Comparison of ENCODE assay signal across 15 cellular contexts in the genomic region with DNA sequence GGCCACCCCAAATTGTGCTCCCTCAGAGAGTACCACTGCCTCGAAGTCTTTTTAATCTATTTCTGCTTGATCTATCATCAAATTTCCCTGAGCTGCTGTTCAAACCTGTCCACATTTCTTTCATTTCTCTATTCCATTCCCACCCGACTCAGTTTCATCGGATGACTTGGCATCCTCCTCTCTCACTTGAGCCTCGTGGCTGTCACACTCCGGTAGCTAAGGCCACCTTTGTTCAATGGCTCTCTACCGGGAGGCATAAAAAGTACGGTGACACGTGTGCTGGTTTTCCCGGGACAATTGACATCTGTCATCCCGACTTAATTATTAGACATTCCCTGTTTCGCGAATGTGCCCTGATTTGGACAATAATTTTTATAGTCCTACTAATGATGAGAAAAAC. TPM values are rescaled to one million over a fixed set of nuclear protein-coding genes. Genes with fewer than 3 reads are reported as not detected.
A peak's percentile ranks its signal among the peaks of the same experiment; 100 is the strongest.
DNase-seq lines count a peak whose midpoint lies in the region; ATAC-seq and TF ChIP-seq lines count a peak whose summit lies in the region.
"Had no signal": no experiment of that assay in that cellular context is flagged by ENCODE, and none has a peak within 500 bp of the region (broad histone marks: within the 10 kb centered on the region; RNA-seq: fewer than 3 reads in every experiment).

No MANE protein-coding gene starts in this region.

- intact Hi-C loops in esophagus muscularis mucosa (cut with DNase I) = loop anchor here (5.0 kb wide), 2 partner anchors 474 to 524 kb away; partner anchors contain the start of gene SCAF4
- intact Hi-C loops in vagina (cut with DNase I) = loop anchor here (5.0 kb wide), 1 partner anchor 384 kb away; the partner anchor contains the start of gene HUNK

- no peaks in the 10 kb centered on the region for H3K36me3 ChIP-seq in SK-N-SH (replicated peaks in 1 of 2; ENCODE audit: control insufficient read depth in 1 of 2, insufficient read depth in 2 of 2, low read length in 1 of 2)
- H3K36me3 ChIP-seq in esophagus muscularis mucosa = no peaks in the 10 kb centered on the region
- H3K36me3 ChIP-seq in neuron (ENCODE audit: insufficient read depth, low read length) = no peaks in the 10 kb centered on the region
- H3K36me3 ChIP-seq in vagina = no peaks in the 10 kb centered on the region
- H3K36me3 ChIP-seq: gastrocnemius medialis had no signal

- peaks cover 14 to 32% of the 10 kb centered on the region in 2 experiments for H3K4me1 ChIP-seq in SK-N-SH (ENCODE audit: control insufficient read depth in 1 of 2, insufficient read depth in 2 of 2, low read depth in 1 of 2, low read length in 1 of 2)
- H3K4me1 ChIP-seq in esophagus muscularis mucosa = peaks cover 25 to 50% (median 48%) of the 10 kb centered on the region in 4 donors
- peaks cover 21% of the 10 kb centered on the region for H3K4me1 ChIP-seq in neuron (ENCODE audit: insufficient read depth, low read length)
- peaks cover 20% of the 10 kb centered on the region for H3K4me1 ChIP-seq in vagina

- CTCF ChIA-PET in SK-N-SH (lab: Yijun Ruan, JAX) = interaction anchor here (0.9 to 4.9 kb wide), 9 partner anchors 114 to 475 kb away, joined by 3 to 92 read pairs (median 8); partner anchors contain the start of gene HUNK

- H3K4me3 ChIP-seq in SK-N-SH (ENCODE audit: low read depth in 2 of 2, low read length in 1 of 2) (no peak overlapping the region), esophagus muscularis mucosa (no peak overlapping the region), neuron (ENCODE audit: low read length) (no peak overlapping the region), vagina (no peak overlapping the region)
- H3K4me3 ChIP-seq: gastrocnemius medialis, skin epidermis had no signal

- H3K9ac ChIP-seq in SK-N-SH = peak overlapping the region; percentile 55; the same call in 1 of the 2 replicates

- ATAC-seq in SK-N-SH treated with all-trans-retinoic acid at 6 μM for 48 hours (no peak), GM19328 (IDR thresholded peaks at IDR 0.05; ENCODE audit: unreplicated experiment) (no peak)
- ATAC-seq: CD8-positive, alpha-beta T cell had no signal

- H2AFZ ChIP-seq in SK-N-SH (ENCODE audit: low read depth) = peak overlapping the region; percentile 37; the same call in 1 of the 2 replicates
- peak overlapping the region; percentile 33 for H2AFZ ChIP-seq in neuron (ENCODE audit: low read depth, low read length)

- H3K4me2 ChIP-seq in SK-N-SH = peak overlapping the region; percentile 49; the same call in 1 of the 2 replicates

- TF ChIP-seq EP300 in SK-N-SH (IDR thresholded peaks at IDR 0.05; ENCODE audit: borderline replicate concordance in 1 of 2, low read depth in 1 of 2, low read length in 1 of 2) (no peak), esophagus muscularis mucosa (IDR thresholded peaks at IDR 0.05) (no peak)

- no peaks in the 10 kb centered on the region for H3K79me2 ChIP-seq in SK-N-SH (ENCODE audit: insufficient read depth)

- DNase-seq in SK-N-SH = no peak
- no peak for DNase-seq in esophagus muscularis mucosa (ENCODE audit: extremely low spot score)
- DNase-seq in vagina (ENCODE audit: extremely low spot score in 2 of 2) = no peak
- no peak for DNase-seq in UCSD-AML1 (lab: John Stamatoyannopoulos, UW; ENCODE audit: unreplicated experiment)
- no peak for DNase-seq in activated CD4-positive, CD25-positive, alpha-beta regulatory T cell (lab: John Stamatoyannopoulos, UW)
- DNase-seq: activated B cell treated with CpG ODN at 0.5 μM for 24 hours; CD8-positive, alpha-beta T cell had no signal

- H4K20me1 ChIP-seq in SK-N-SH (ENCODE audit: insufficient read depth) = no peaks in the 10 kb centered on the region

- no peaks in the 10 kb centered on the region for H3K9me2 ChIP-seq in SK-N-SH

- H3K9me3 ChIP-seq in SK-N-SH (no peaks in the 10 kb centered on the region), esophagus muscularis mucosa (no peaks in the 10 kb centered on the region), neuron (ENCODE audit: low read length) (no peaks in the 10 kb centered on the region), vagina (no peaks in the 10 kb centered on the region)
- H3K9me3 ChIP-seq: gastrocnemius medialis had no signal

- no peak for TF ChIP-seq CTCF in SK-N-SH (IDR thresholded peaks at IDR 0.05)
- TF ChIP-seq CTCF in esophagus muscularis mucosa (IDR thresholded peaks at IDR 0.05) = no peak
- no peak for TF ChIP-seq CTCF in vagina (IDR thresholded peaks at IDR 0.05)

- peaks cover 23% of the 10 kb centered on the region for H3F3A ChIP-seq in SK-N-SH (replicated peaks; ENCODE audit: insufficient read depth)

- H3K27ac ChIP-seq in SK-N-SH (ENCODE audit: low read depth in 2 of 2, low read length in 1 of 2) = peak overlapping the region; percentile 79 to 92
- peak overlapping the region; percentile 45 to 57 (median 50) for H3K27ac ChIP-seq in esophagus muscularis mucosa (replicated peaks in 1 of 4)
- peak overlapping the region; percentile 18 for H3K27ac ChIP-seq in vagina
- H3K27ac ChIP-seq: gastrocnemius medialis had no signal

- POLR2A ChIA-PET in SK-N-SH (lab: Yijun Ruan, JAX) = interaction anchor here (2.6 kb wide), 1 partner anchor 383 kb away, joined by 8 read pairs; the partner anchor contains the start of gene HUNK

- H3K27me3 ChIP-seq in SK-N-SH (ENCODE audit: insufficient read depth) (no peaks in the 10 kb centered on the region), esophagus muscularis mucosa (no peaks in the 10 kb centered on the region), neuron (ENCODE audit: insufficient read depth, low read length) (no peaks in the 10 kb centered on the region), vagina (no peaks in the 10 kb centered on the region)

- TF ChIP-seq POLR2A in esophagus muscularis mucosa (IDR thresholded peaks at IDR 0.05; ENCODE audit: low read depth) = no peak
- no peak for TF ChIP-seq POLR2A in vagina (IDR thresholded peaks at IDR 0.05)

- no peak for TF ChIP-seq RAD21 in SK-N-SH (IDR thresholded peaks at IDR 0.05; ENCODE audit: low read length)

- 85% methylated on average over 12 of the region's 12 CpGs for WGBS in SK-N-SH (ENCODE audit: low lambda C conversion rate)
- WGBS in esophagus muscularis mucosa = 84% methylated on average over 12 of the region's 12 CpGs

TF ChIP-seq in SK-N-SH, 30 proteins besides CTCF, POLR2A, EP300 and RAD21 (continues in another document):
- TF ChIP-seq MEF2A (IDR thresholded peaks at IDR 0.05; ENCODE audit: borderline replicate concordance, low read depth) (no peak), MXI1 (IDR thresholded peaks at IDR 0.05; ENCODE audit: low read depth, low read length) (no peak), USF2 (IDR thresholded peaks at IDR 0.05; ENCODE audit: borderline replicate concordance, low read depth, low read length) (no peak), GABPA (IDR thresholded peaks at IDR 0.05; ENCODE audit: low read depth) (no peak), RFX5 (IDR thresholded peaks at IDR 0.05; ENCODE audit: low read length) (no peak)
- TF ChIP-seq, protein P1, sequence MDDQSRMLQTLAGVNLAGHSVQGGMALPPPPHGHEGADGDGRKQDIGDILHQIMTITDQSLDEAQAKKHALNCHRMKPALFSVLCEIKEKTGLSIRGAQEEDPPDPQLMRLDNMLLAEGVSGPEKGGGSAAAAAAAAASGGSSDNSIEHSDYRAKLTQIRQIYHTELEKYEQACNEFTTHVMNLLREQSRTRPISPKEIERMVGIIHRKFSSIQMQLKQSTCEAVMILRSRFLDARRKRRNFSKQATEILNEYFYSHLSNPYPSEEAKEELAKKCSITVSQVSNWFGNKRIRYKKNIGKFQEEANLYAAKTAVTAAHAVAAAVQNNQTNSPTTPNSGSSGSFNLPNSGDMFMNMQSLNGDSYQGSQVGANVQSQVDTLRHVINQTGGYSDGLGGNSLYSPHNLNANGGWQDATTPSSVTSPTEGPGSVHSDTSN (IDR thresholded peaks at IDR 0.05) = no peak

TF ChIP-seq in SK-N-SH treated with all-trans-retinoic acid at 6 μM for 48 hours, 23 proteins besides CTCF, POLR2A, EP300 and RAD21:
- TF ChIP-seq CSDC2 (CRISPR knock-in tag; IDR thresholded peaks at IDR 0.05) (no peak), RARB (CRISPR knock-in tag; IDR thresholded peaks at IDR 0.05) (no peak)

RNA-seq across cellular contexts. Expression of gene MIS18A, which starts 22.6 kb away (rescaled TPM):
- 11.6 and 14.2 TPM in 2 replicates for polyA plus RNA-seq in SK-N-SH (2012; rRNA removed)
- 14.0 and 14.8 TPM in 2 replicates for polyA plus RNA-seq in SK-N-SH (2012; cell fraction: cytosol; rRNA removed)
- 6.9 and 7.4 TPM in 2 replicates for polyA plus RNA-seq in SK-N-SH (2012; cell fraction: nucleus; rRNA removed)
- total RNA-seq in esophagus muscularis mucosa = 1 to 10 TPM; 3.0 to 4.6 (median 3.2) TPM
- total RNA-seq in vagina = 3.4 TPM

RNA-seq across cellular contexts. Expression of gene MRAP, which starts 42.4 kb away (rescaled TPM):
- not detected in 2 replicates for polyA plus RNA-seq in SK-N-SH (2012; rRNA removed)
- not detected in 2 replicates for polyA plus RNA-seq in SK-N-SH (2012; cell fraction: cytosol; rRNA removed)
- not detected in 2 replicates for polyA plus RNA-seq in SK-N-SH (2012; cell fraction: nucleus; rRNA removed)
- total RNA-seq in esophagus muscularis mucosa = not detected
- total RNA-seq in vagina = 3.9 TPM
- total RNA-seq: A673; activated B cell treated with CpG ODN at 0.5 μM for 24 hours; activated T-helper 2 cell treated with anti-CD3 and anti-CD28 coated beads, Interferon-gamma antibody, Interleukin-2, Interleukin-4, amounts not matched to agents 10 μg/mL and 5 μg/mL and 100 μg/mL, durations not matched to agents 14 hours and 24 hours and 36 hours; CD8-positive, alpha-beta T cell; gastrocnemius medialis; lung microvascular endothelial cell had no signal

Comparison
In these comparisons a context has a peak if more than half of its experiments do, and no peak if none do; other contexts are left out.
1. H3K27ac ChIP-seq: peak in every context shown above with its lines; median percentile 86 in SK-N-SH; 50 in esophagus muscularis mucosa; 18 in vagina.